Comparison of ENCODE assay signal across 8 cellular contexts in the genomic region with DNA sequence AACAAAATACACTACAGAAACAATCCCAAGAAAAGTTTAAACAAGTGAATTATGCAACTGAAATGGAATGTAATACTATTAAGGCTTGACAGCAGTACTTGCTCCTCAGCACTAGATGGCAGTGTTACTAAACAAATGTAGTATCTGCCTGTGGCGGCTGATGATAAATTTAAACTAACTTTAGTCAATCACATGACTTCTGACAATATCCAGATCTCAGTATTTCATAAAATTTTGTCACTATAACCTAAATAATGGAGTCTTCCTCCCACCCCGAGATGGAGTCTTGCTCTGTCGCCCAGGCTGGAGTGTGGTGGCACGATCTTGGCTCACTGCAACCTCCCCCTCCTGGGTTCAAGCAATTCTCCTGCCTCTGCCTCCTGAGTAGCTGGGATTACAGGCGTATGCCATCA. TPM values are rescaled to one million over a fixed set of nuclear protein-coding genes. Genes with fewer than 3 reads are reported as not detected.
DNase-seq lines count a peak whose midpoint lies in the region; ATAC-seq and TF ChIP-seq lines count a peak whose summit lies in the region.
"Not testable (repeated sequence)": the region's sequence is repeated elsewhere in the genome, so short reads cannot be mapped to it uniquely, and the experiment has no call there.

No MANE protein-coding gene starts in this region.

- not testable (repeated sequence) for H3K4me1 ChIP-seq in CD4-positive, CD25-positive, alpha-beta regulatory T cell (ENCODE audit: control insufficient read depth, insufficient read depth, low read length, poor library complexity, severe bottlenecking); Peyer's patch; fibroblast of lung (ENCODE audit: control insufficient read depth, extremely low read depth, insufficient read depth, low read length); lower lobe of right lung; smooth muscle cell (ENCODE audit: low read depth)
- peaks cover 17% of the 10 kb centered on the region for H3K4me1 ChIP-seq in adipocyte (ENCODE audit: control insufficient read depth, insufficient read depth, low read length)

- not testable (repeated sequence) for H4K20me1 ChIP-seq in fibroblast of lung (ENCODE audit: control insufficient read depth, extremely low read depth, insufficient read depth, low read length)
- peaks cover 22% of the 10 kb centered on the region for H4K20me1 ChIP-seq in smooth muscle cell (ENCODE audit: low read depth)

- not testable (repeated sequence) for H3K4me1 Mint-ChIP-seq in CD4-positive, CD25-positive, alpha-beta regulatory T cell

- H3K79me2 ChIP-seq in fibroblast of lung (ENCODE audit: control insufficient read depth, insufficient read depth, low read length); smooth muscle cell (ENCODE audit: low read depth): not testable (repeated sequence)

- TF ChIP-seq POLR2A in Peyer's patch (IDR thresholded peaks at IDR 0.05) = not testable (repeated sequence)

- not testable (repeated sequence) for H3K27ac ChIP-seq in CD4-positive, CD25-positive, alpha-beta regulatory T cell (ENCODE audit: insufficient read depth, low read length, poor library complexity, severe bottlenecking); Peyer's patch; fibroblast of lung (ENCODE audit: insufficient read depth, low read length); lower lobe of right lung; smooth muscle cell (ENCODE audit: low read depth)

- not testable (repeated sequence) for H3K27me3 ChIP-seq in CD4-positive, CD25-positive, alpha-beta regulatory T cell (ENCODE audit: control insufficient read depth, insufficient read depth, low read length); Peyer's patch; adipocyte (replicated peaks; ENCODE audit: control insufficient read depth, insufficient read depth, low read length); fibroblast of lung (ENCODE audit: control insufficient read depth, insufficient read depth, low read length); lower lobe of right lung (ENCODE audit: low read depth); smooth muscle cell (ENCODE audit: low read depth)

- peaks cover 25% of the 10 kb centered on the region for H3K36me3 Mint-ChIP-seq in CD4-positive, CD25-positive, alpha-beta regulatory T cell

- not testable (repeated sequence) for H3K4me3 ChIP-seq in CD4-positive, CD25-positive, alpha-beta regulatory T cell (ENCODE audit: low read depth, low read length); Peyer's patch; adipocyte (ENCODE audit: low read length); fibroblast of lung (replicated peaks in 1 of 4; ENCODE audit: control extremely low read depth in 1 of 4, insufficient read depth in 1 of 4, low read depth in 3 of 4, low read length in 4 of 4); lower lobe of right lung; smooth muscle cell

- H2AFZ ChIP-seq in fibroblast of lung (ENCODE audit: low read length); smooth muscle cell (ENCODE audit: low read depth): not testable (repeated sequence)

- intact Hi-C loops in lower lobe of right lung (cut with DNase I) = not testable (repeated sequence)

- not testable (repeated sequence) for H3K9me3 Mint-ChIP-seq in CD4-positive, CD25-positive, alpha-beta regulatory T cell

- H3K36me3 ChIP-seq in CD4-positive, CD25-positive, alpha-beta regulatory T cell (ENCODE audit: control insufficient read depth, insufficient read depth, low read length) = peaks cover 59% of the 10 kb centered on the region
- H3K36me3 ChIP-seq in Peyer's patch (peaks cover 0 to 62% (median 0%) of the 10 kb centered on the region in 3 donors), adipocyte (ENCODE audit: control insufficient read depth, insufficient read depth, low read length, severe bottlenecking) (peaks cover 70% of the 10 kb centered on the region), lower lobe of right lung (peaks cover 59% of the 10 kb centered on the region)
- H3K36me3 ChIP-seq in fibroblast of lung (ENCODE audit: control insufficient read depth, insufficient read depth, low read length); smooth muscle cell (ENCODE audit: low read depth): not testable (repeated sequence)

- peak overlapping the region; percentile 13 for H3K9ac ChIP-seq in adipocyte (ENCODE audit: low read length)
- not testable (repeated sequence) for H3K9ac ChIP-seq in fibroblast of lung (ENCODE audit: insufficient read depth, low read length); smooth muscle cell (ENCODE audit: low read depth)

- H3K27me3 Mint-ChIP-seq in CD4-positive, CD25-positive, alpha-beta regulatory T cell = not testable (repeated sequence)

- not testable (repeated sequence) for H3F3A ChIP-seq in smooth muscle cell (ENCODE audit: low read depth)

- WGBS in smooth muscle cell (ENCODE audit: low lambda C conversion rate) = 51% methylated on average over 5 of the region's 5 CpGs

- DNase-seq in CD4-positive, CD25-positive, alpha-beta regulatory T cell = peak in 2 of 3 donors; percentile 58 to 59
- DNase-seq in GM20000 (ENCODE audit: low spot score) (peak; percentile 58), MV-4-11 (lab: John Stamatoyannopoulos, UW) (peak; percentile 52), adipocyte (ENCODE audit: low read depth) (peak; percentile 93), fibroblast of lung (ENCODE audit: low read depth in 2 of 2) (peak; percentile 56 to 73)
- DNase-seq in Peyer's patch; lower lobe of right lung; smooth muscle cell (lab: John Stamatoyannopoulos, UW; ENCODE audit: unreplicated experiment): not testable (repeated sequence)

- peak; percentile 61 to 73 for ATAC-seq in CD4-positive, CD25-positive, alpha-beta regulatory T cell (ENCODE audit: low read depth in 2 of 2)
- peak; percentile 89 to 90 for ATAC-seq in lower lobe of right lung

- not testable (repeated sequence) for H3K9me3 ChIP-seq in CD4-positive, CD25-positive, alpha-beta regulatory T cell (ENCODE audit: control insufficient read depth in 2 of 2, low read length in 2 of 2); Peyer's patch; adipocyte (ENCODE audit: control insufficient read depth, low read length); fibroblast of lung (ENCODE audit: control insufficient read depth, insufficient read depth, low read depth, low read length); lower lobe of right lung; smooth muscle cell (replicated peaks; ENCODE audit: low read depth)

- TF ChIP-seq CTCF in GM20000 (IDR thresholded peaks at IDR 0.05; ENCODE audit: extremely low read depth, missing control alignments) (peak; percentile 56), Peyer's patch (IDR thresholded peaks at IDR 0.05) (peak; percentile 69 to 96 (median 94)), fibroblast of lung (conservative IDR thresholded peaks at IDR 0.05 in 1 of 2, IDR thresholded peaks at IDR 0.05 in 1 of 2; ENCODE audit: low read depth in 1 of 2, low read length in 2 of 2) (peak; percentile 69 to 89), lower lobe of right lung (IDR thresholded peaks at IDR 0.05) (peak; percentile 89), smooth muscle cell (IDR thresholded peaks at IDR 0.05; ENCODE audit: borderline replicate concordance, insufficient read depth, poor library complexity, severe bottlenecking) (peak; percentile 90)

- H3K4me3 Mint-ChIP-seq in CD4-positive, CD25-positive, alpha-beta regulatory T cell = not testable (repeated sequence)

- H3K27ac Mint-ChIP-seq in CD4-positive, CD25-positive, alpha-beta regulatory T cell = not testable (repeated sequence)

- not testable (repeated sequence) for H3K4me2 ChIP-seq in fibroblast of lung (ENCODE audit: extremely low read depth, insufficient read depth, low read length); smooth muscle cell

RNA-seq across cellular contexts. Expression of gene TKT, which starts 43.8 kb away (rescaled TPM):
- 95.6 TPM for total RNA-seq in CD4-positive, CD25-positive, alpha-beta regulatory T cell
- 10 to 100 TPM; 59.0 to 76.2 (median 70.6) TPM for polyA plus RNA-seq in CD4-positive, CD25-positive, alpha-beta regulatory T cell
- 100 to 1,000 TPM; 130 to 171 (median 145) TPM for total RNA-seq in Peyer's patch
- 810 and 846 TPM in 2 replicates for total RNA-seq in fibroblast of lung
- 163 and 225 TPM in 2 replicates for polyA plus RNA-seq in fibroblast of lung
- 422 and 584 TPM in 2 replicates for polyA plus RNA-seq in fibroblast of lung (2012)
- polyA minus RNA-seq in fibroblast of lung (ENCODE audit: low replicate concordance) = 303 and 311 TPM in 2 replicates
- 437 TPM for total RNA-seq in lower lobe of right lung
- 106 and 138 TPM in 2 replicates for total RNA-seq in smooth muscle cell
- 124 and 144 TPM in 2 replicates for polyA plus RNA-seq in smooth muscle cell

RNA-seq across cellular contexts. Expression of gene DCP1A, which starts 47.7 kb away (rescaled TPM):
- total RNA-seq in CD4-positive, CD25-positive, alpha-beta regulatory T cell = 50.6 TPM
- polyA plus RNA-seq in CD4-positive, CD25-positive, alpha-beta regulatory T cell = 10 to 100 TPM; 47.7 to 63.6 (median 54.3) TPM
- total RNA-seq in Peyer's patch (10 to 100 TPM; 14.0 to 31.4 (median 20.5) TPM), fibroblast of lung (9.8 and 17.2 TPM in 2 replicates), lower lobe of right lung (25.1 TPM), smooth muscle cell (24.7 and 29.6 TPM in 2 replicates)
- polyA plus RNA-seq in fibroblast of lung (21.8 and 24.2 TPM in 2 replicates), smooth muscle cell (43.5 and 51.3 TPM in 2 replicates)
- 8.9 and 9.8 TPM in 2 replicates for polyA plus RNA-seq in fibroblast of lung (2012)
- polyA minus RNA-seq in fibroblast of lung (ENCODE audit: low replicate concordance) = 25.8 and 43.0 TPM in 2 replicates
